ENCODE assay signal across 11 cellular contexts in the genomic region with DNA sequence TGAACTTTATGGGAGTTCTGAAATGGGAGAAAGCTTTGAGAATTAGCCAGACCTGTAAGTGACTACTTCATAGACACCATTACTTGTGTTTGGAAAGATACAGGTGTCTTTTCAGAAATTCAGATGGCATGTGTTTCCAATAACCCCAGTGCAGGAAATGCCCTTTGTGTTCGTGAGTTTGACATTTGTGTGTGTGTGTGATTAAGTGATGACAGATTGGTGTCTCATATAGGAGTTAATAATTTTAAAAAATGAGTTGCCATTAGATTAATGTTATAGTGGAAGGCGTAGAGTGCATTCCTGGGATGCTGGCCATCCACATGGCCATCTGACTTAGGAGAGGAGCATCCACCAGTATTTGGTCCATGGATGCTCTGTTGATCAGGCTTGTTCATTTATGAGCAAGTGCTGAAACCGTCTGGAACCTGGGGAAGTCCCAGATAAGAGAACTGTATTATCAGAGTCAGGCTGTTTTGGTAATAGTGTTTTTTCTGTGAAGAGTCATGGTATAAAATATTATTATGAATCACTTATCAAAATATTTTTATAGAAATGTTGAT. TPM values are rescaled to one million over a fixed set of nuclear protein-coding genes. Genes with fewer than 3 reads are reported as not detected.
DNase-seq lines count a peak whose midpoint lies in the region; ATAC-seq and TF ChIP-seq lines count a peak whose summit lies in the region.
"Had no signal": no experiment of that assay in that cellular context is flagged by ENCODE, and none has a peak within 500 bp of the region (broad histone marks: within the 10 kb centered on the region; RNA-seq: fewer than 3 reads in every experiment).

No MANE protein-coding gene starts in this region.

- H3K4me3 ChIP-seq in left lung = no peak overlapping the region
- H3K4me3 ChIP-seq in GM23248 = no peak overlapping the region
- no peak overlapping the region for H3K4me3 ChIP-seq in WERI-Rb-1 (ENCODE audit: low read depth, low read length)
- H3K4me3 ChIP-seq: prostate gland had no signal

- intact Hi-C loops in CD14-positive monocyte (cut with micrococcal nuclease) = loop anchor here (5.0 to 10.0 kb wide), 2 partner anchors 82 to 325 kb away; partner anchors contain the start of gene YWHAB (in 2 of the 2)
- intact Hi-C loops in left lung (cut with DNase I) = no loop called here
- intact Hi-C loops in cardiac septum (cut with DNase I) = no loop called here

- H3K4me1 Mint-ChIP-seq in CD14-positive monocyte (peaks cover 55% of the 10 kb centered on the region), IgD-negative memory B cell (peaks cover 37 to 53% (median 48%) of the 10 kb centered on the region in 3 donors)
- H3K4me1 Mint-ChIP-seq in activated T-cell treated with anti-CD3 and anti-CD28 coated beads, Interleukin-2, amount 50 U/mL, for 24 hours (ENCODE audit: low read depth) = peaks cover 58% of the 10 kb centered on the region

- peaks cover 7% of the 10 kb centered on the region; the same call in 1 of the 2 replicates for H3F3A ChIP-seq in GM23248 (ENCODE audit: insufficient read depth)

- H3K27me3 ChIP-seq in left lung (no peaks in the 10 kb centered on the region), GM23248 (replicated peaks; ENCODE audit: insufficient read depth) (no peaks in the 10 kb centered on the region), WERI-Rb-1 (ENCODE audit: insufficient read depth, low read depth, severe bottlenecking) (no peaks in the 10 kb centered on the region)

- H3K9me3 ChIP-seq in left lung (no peaks in the 10 kb centered on the region), GM23248 (ENCODE audit: low read depth) (no peaks in the 10 kb centered on the region), WERI-Rb-1 (ENCODE audit: severe bottlenecking) (no peaks in the 10 kb centered on the region)
- H3K9me3 ChIP-seq: prostate gland had no signal

- ATAC-seq in left lung = no peak
- no peak for ATAC-seq in GM18868 (IDR thresholded peaks at IDR 0.05; ENCODE audit: unreplicated experiment)

- H3K9ac ChIP-seq in GM23248 = no peak overlapping the region

- H3K4me1 ChIP-seq in left lung = peaks cover 16 to 52% of the 10 kb centered on the region in 2 donors
- peaks cover 26% of the 10 kb centered on the region; the same call in 1 of the 2 replicates for H3K4me1 ChIP-seq in GM23248 (ENCODE audit: insufficient read depth)

- in situ Hi-C loops in GM23248 (cut with MboI) = no loop called here

- peaks cover 71% of the 10 kb centered on the region for H3K79me2 ChIP-seq in GM23248 (ENCODE audit: insufficient read depth)

- peaks cover 4% of the 10 kb centered on the region; the same call in 1 of the 2 replicates for H4K20me1 ChIP-seq in GM23248 (ENCODE audit: insufficient read depth)

- H3K27ac Mint-ChIP-seq in CD14-positive monocyte (peak overlapping the region; percentile 59 to 97 (median 81)), IgD-negative memory B cell (peak overlapping the region; percentile 75 to 97 (median 93))
- H3K27ac Mint-ChIP-seq in activated T-cell treated with anti-CD3 and anti-CD28 coated beads, Interleukin-2, amount 50 U/mL, for 24 hours = peak overlapping the region; percentile 100

- TF ChIP-seq CTCF in CD14-positive monocyte (IDR thresholded peaks at IDR 0.05) = no peak
- TF ChIP-seq CTCF in left lung (IDR thresholded peaks at IDR 0.05) = no peak
- no peak for TF ChIP-seq CTCF in WERI-Rb-1 (IDR thresholded peaks at IDR 0.05; ENCODE audit: low read depth, low read length)

- peaks cover 0 to 25% of the 10 kb centered on the region in 2 donors for H3K36me3 ChIP-seq in left lung
- peaks cover 20% of the 10 kb centered on the region for H3K36me3 ChIP-seq in GM23248 (ENCODE audit: low read depth)
- peaks cover 21% of the 10 kb centered on the region for H3K36me3 ChIP-seq in WERI-Rb-1
- H3K36me3 ChIP-seq: prostate gland had no signal

- peaks cover 0 to 1% (median 0%) of the 10 kb centered on the region in 3 donors for H3K27me3 Mint-ChIP-seq in CD14-positive monocyte (ENCODE audit: low read depth in 3 of 3)
- no peaks in the 10 kb centered on the region for H3K27me3 Mint-ChIP-seq in IgD-negative memory B cell
- H3K27me3 Mint-ChIP-seq in activated T-cell treated with anti-CD3 and anti-CD28 coated beads, Interleukin-2, amount 50 U/mL, for 24 hours = no peaks in the 10 kb centered on the region

- no peak overlapping the region for H3K4me3 Mint-ChIP-seq in CD14-positive monocyte
- peak overlapping the region; percentile 88 to 98 (median 94) for H3K4me3 Mint-ChIP-seq in IgD-negative memory B cell
- peak overlapping the region; percentile 99 for H3K4me3 Mint-ChIP-seq in activated T-cell treated with anti-CD3 and anti-CD28 coated beads, Interleukin-2, amount 50 U/mL, for 24 hours

- H3K27ac ChIP-seq in left lung (peak overlapping the region; percentile 41 to 93), GM23248 (no peak overlapping the region), WERI-Rb-1 (no peak overlapping the region)
- H3K27ac ChIP-seq: prostate gland had no signal

- H3K4me2 ChIP-seq in GM23248 (ENCODE audit: unreplicated experiment) = no peak overlapping the region

- H3K9me3 Mint-ChIP-seq in CD14-positive monocyte = peaks cover 0 to 3% (median 0%) of the 10 kb centered on the region in 7 donors
- H3K9me3 Mint-ChIP-seq in IgD-negative memory B cell = no peaks in the 10 kb centered on the region
- H3K9me3 Mint-ChIP-seq in activated T-cell treated with anti-CD3 and anti-CD28 coated beads, Interleukin-2, amount 50 U/mL, for 24 hours = no peaks in the 10 kb centered on the region

- 16 to 21% methylated on average over 3 of the region's 3 CpGs for WGBS in GM23248 (ENCODE audit: low coverage in 1 of 2, low lambda C conversion rate in 2 of 2, missing lambda C conversion rate in 2 of 2), 2 experiments

- H3K9me2 ChIP-seq in GM23248 (ENCODE audit: insufficient read depth) = no peaks in the 10 kb centered on the region

- H2AFZ ChIP-seq in GM23248 = no peak overlapping the region

- H3K36me3 Mint-ChIP-seq in CD14-positive monocyte = peaks cover 23 to 24% of the 10 kb centered on the region in 2 donors
- peaks cover 4% of the 10 kb centered on the region for H3K36me3 Mint-ChIP-seq in IgD-negative memory B cell
- peaks cover 68% of the 10 kb centered on the region for H3K36me3 Mint-ChIP-seq in activated T-cell treated with anti-CD3 and anti-CD28 coated beads, Interleukin-2, amount 50 U/mL, for 24 hours (ENCODE audit: low read depth)

- DNase-seq in CD14-positive monocyte (ENCODE audit: low spot score) = no peak
- DNase-seq in activated T-cell treated with anti-CD3 and anti-CD28 coated beads, Interleukin-2, amount 50 U/mL, for 24 hours = peak; percentile 58
- no peak for DNase-seq in left lung
- no peak for DNase-seq in GM23248
- no peak for DNase-seq in WERI-Rb-1
- no peak for DNase-seq in cardiac septum (ENCODE audit: low spot score)
- DNase-seq: C1 segment of cervical spinal cord, KBM-7 had no signal

RNA-seq across cellular contexts. Expression of gene STK4, which starts 3.1 kb away (rescaled TPM):
- polyA plus RNA-seq in CD14-positive monocyte = 100 to 1,000 TPM in 1 of 2 donors, 10 to 100 TPM in 1; 69.9 to 123 TPM
- polyA plus RNA-seq in IgD-negative memory B cell = 131 TPM
- 10 to 100 TPM; 33.6 to 63.7 TPM for total RNA-seq in left lung
- 21.9 and 30.4 TPM in 2 replicates for total RNA-seq in GM23248 (2014; rRNA removed; shearing (Covaris generic))
- 33.4 and 35.1 TPM in 2 replicates for polyA plus RNA-seq in GM23248 (2016; fragmentation: Nextera tagmentation; extraction: Ambion mirVana)
- total RNA-seq in cardiac septum = 11.3 TPM

RNA-seq across cellular contexts. Expression of gene TOMM34, which starts 9.2 kb away (rescaled TPM):
- polyA plus RNA-seq in CD14-positive monocyte (1 to 10 TPM; 6.4 to 9.1 TPM), IgD-negative memory B cell (33.0 TPM), GM23248 (2016; fragmentation: Nextera tagmentation; extraction: Ambion mirVana) (63.4 and 69.9 TPM in 2 replicates)
- total RNA-seq in left lung (10 to 100 TPM; 18.1 to 18.6 TPM), cardiac septum (10.7 TPM)
- total RNA-seq in GM23248 (2014; rRNA removed; shearing (Covaris generic)) = 53.0 and 63.8 TPM in 2 replicates

RNA-seq across cellular contexts. Expression of gene PABPC1L, which starts 59.5 kb away (rescaled TPM):
- under 1 TPM in 1 of 2 donors, not detected in 1; 0.21 TPM for polyA plus RNA-seq in CD14-positive monocyte
- 3.4 TPM for polyA plus RNA-seq in IgD-negative memory B cell
- 10 to 100 TPM; 41.2 to 41.3 TPM for total RNA-seq in left lung
- total RNA-seq in GM23248 (2014; rRNA removed; shearing (Covaris generic)) = 5.9 and 33.5 TPM in 2 replicates
- 7.8 and 10.4 TPM in 2 replicates for polyA plus RNA-seq in GM23248 (2016; fragmentation: Nextera tagmentation; extraction: Ambion mirVana)
- total RNA-seq in cardiac septum = 4.7 TPM

Comparison
In these comparisons a context has a peak if more than half of its experiments do, and no peak if none do; other contexts are left out.
1. H3K4me3 Mint-ChIP-seq: peak in IgD-negative memory B cell (4 of 4) and activated T-cell treated with anti-CD3 and anti-CD28 coated beads, Interleukin-2, amount 50 U/mL, for 24 hours (single experiment); none in CD14-positive monocyte (0 of 2).
2. H3K27ac ChIP-seq: peak in left lung (2 of 2); none in GM23248 (single experiment) and WERI-Rb-1 (single experiment).
3. intact Hi-C loops: an anchor here in CD14-positive monocyte (5.0 to 10.0 kb wide); none called in left lung and cardiac septum.
4. Peak in every context shown above with its lines, with median percentiles within 50 percentile points of each other: H3K27ac Mint-ChIP-seq.